ENCODE assay signal across 1 cellular context in genomic region chr21:45308211-45309068, GRCh38.
A peak's percentile ranks its signal among the peaks of the same experiment; 100 is the strongest.
TF ChIP-seq lines count a peak whose summit lies in the region.

No MANE protein-coding gene starts in this region.

TF ChIP-seq in HepG2, 621 proteins besides CTCF, POLR2A, EP300 and RAD21 (continued from another document and continues in another):
- TF ChIP-seq, protein P1, sequence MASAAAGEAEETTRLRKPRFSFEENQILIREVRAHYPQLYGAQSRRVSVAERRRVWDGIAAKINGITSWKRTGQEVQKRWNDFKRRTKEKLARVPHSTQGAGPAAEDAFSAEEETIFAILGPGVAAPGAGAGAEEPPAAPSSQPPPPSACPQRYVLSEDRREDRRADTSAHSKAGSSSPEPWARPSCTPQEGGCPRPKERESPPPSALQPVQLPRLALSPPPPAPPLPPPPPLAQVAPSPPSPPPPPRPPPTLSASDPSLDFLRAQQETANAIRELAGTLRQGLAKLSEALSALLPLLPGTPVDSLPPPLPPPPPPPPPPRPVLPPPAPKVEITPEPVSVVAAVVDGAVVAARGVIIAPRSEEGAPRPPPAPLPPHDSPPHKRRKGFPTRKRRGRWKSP (CRISPR knock-in tag; IDR thresholded peaks at IDR 0.05), result peak; percentile 55; the same call in 1 of the 2 replicates
- TF ChIP-seq, protein P2, sequence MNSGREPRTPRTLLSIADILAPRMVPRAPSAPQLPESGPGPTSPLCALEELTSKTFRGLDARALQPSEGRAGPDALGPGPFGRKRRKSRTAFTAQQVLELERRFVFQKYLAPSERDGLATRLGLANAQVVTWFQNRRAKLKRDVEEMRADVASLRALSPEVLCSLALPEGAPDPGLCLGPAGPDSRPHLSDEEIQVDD (CRISPR knock-in tag; IDR thresholded peaks at IDR 0.05; ENCODE audit: borderline replicate concordance), result no peak
- TF ChIP-seq ATF7 (IDR thresholded peaks at IDR 0.05) (no peak), ATF7 (CRISPR knock-in tag; IDR thresholded peaks at IDR 0.05) (peak; percentile 43; the same call in 1 of the 2 replicates), HOXA5 (CRISPR knock-in tag; IDR thresholded peaks at IDR 0.05) (peak; percentile 81), FUBP1 (CRISPR knock-in tag; IDR thresholded peaks at IDR 0.05; ENCODE audit: borderline replicate concordance) (no peak), ZNF879 (CRISPR knock-in tag; IDR thresholded peaks at IDR 0.05) (no peak), ZNF275 (CRISPR knock-in tag; IDR thresholded peaks at IDR 0.05; ENCODE audit: borderline replicate concordance) (peak; percentile 85; the same call in 1 of the 2 replicates), FIP1L1 (IDR thresholded peaks at IDR 0.05; ENCODE audit: borderline replicate concordance, insufficient read depth, low read depth, low read length) (no peak), ZNF564 (CRISPR knock-in tag; IDR thresholded peaks at IDR 0.05) (no peak), ZKSCAN1 (IDR thresholded peaks at IDR 0.05; ENCODE audit: low read length) (no peak), IRF2 (CRISPR knock-in tag; IDR thresholded peaks at IDR 0.05) (peak; percentile 75; the same call in 1 of the 2 replicates), KLF15 (CRISPR knock-in tag; IDR thresholded peaks at IDR 0.05; ENCODE audit: borderline replicate concordance) (peak; percentile 58; the same call in 1 of the 2 replicates), E2F2 (CRISPR knock-in tag; IDR thresholded peaks at IDR 0.05; ENCODE audit: borderline replicate concordance) (no peak), NFRKB (IDR thresholded peaks at IDR 0.05) (no peak), RAD51 (IDR thresholded peaks at IDR 0.05; ENCODE audit: borderline replicate concordance) (no peak), TMF1 (CRISPR knock-in tag; IDR thresholded peaks at IDR 0.05; ENCODE audit: low read depth) (no peak), ZNF180 (CRISPR knock-in tag; IDR thresholded peaks at IDR 0.05; ENCODE audit: borderline replicate concordance, low read depth) (no peak), DPF2 (CRISPR knock-in tag; IDR thresholded peaks at IDR 0.05; ENCODE audit: borderline replicate concordance, low read depth) (peak; percentile 86; the same call in 1 of the 2 replicates), ZNF570 (CRISPR knock-in tag; IDR thresholded peaks at IDR 0.05; ENCODE audit: borderline replicate concordance) (no peak), TGIF2 (CRISPR knock-in tag; IDR thresholded peaks at IDR 0.05) (0 out of 2 replicates have a peak, but pooled peaks have one; percentile 48), STAG1 (CRISPR knock-in tag; IDR thresholded peaks at IDR 0.05) (peak; percentile 60), ZNF670 (CRISPR knock-in tag; IDR thresholded peaks at IDR 0.05; ENCODE audit: borderline replicate concordance) (peak; percentile 57; the same call in 1 of the 2 replicates), ZFY (CRISPR knock-in tag; IDR thresholded peaks at IDR 0.05) (peak; percentile 83), PHF20 (CRISPR knock-in tag; IDR thresholded peaks at IDR 0.05) (0 out of 2 replicates have a peak, but pooled peaks have one; percentile 57), ZNF382 (CRISPR knock-in tag; IDR thresholded peaks at IDR 0.05; ENCODE audit: borderline replicate concordance) (no peak), MAFG (CRISPR knock-in tag; IDR thresholded peaks at IDR 0.05) (no peak), RARA (CRISPR knock-in tag; IDR thresholded peaks at IDR 0.05) (peak; percentile 84), TBP (CRISPR knock-in tag; IDR thresholded peaks at IDR 0.05) (no peak), PRPF4 (IDR thresholded peaks at IDR 0.05; ENCODE audit: low read depth, low read length, poor library complexity, severe bottlenecking) (no peak), ZNF143 (CRISPR knock-in tag; IDR thresholded peaks at IDR 0.05) (no peak), ZEB1 (IDR thresholded peaks at IDR 0.05; ENCODE audit: insufficient replicate concordance, low read depth) (peak; percentile 47), SPEN (CRISPR knock-in tag; IDR thresholded peaks at IDR 0.05; ENCODE audit: low read depth) (peak; percentile 71), SETDB1 (CRISPR knock-in tag; IDR thresholded peaks at IDR 0.05; ENCODE audit: borderline replicate concordance) (no peak), PHF8 (CRISPR knock-in tag; IDR thresholded peaks at IDR 0.05) (peak; percentile 68), ASH2L (IDR thresholded peaks at IDR 0.05; ENCODE audit: insufficient read length, low read depth, low read length) (peak; percentile 32), MED13 (CRISPR knock-in tag; IDR thresholded peaks at IDR 0.05) (no peak), ZNF691 (CRISPR knock-in tag; IDR thresholded peaks at IDR 0.05; ENCODE audit: borderline replicate concordance, low read depth) (peak; percentile 60), RBFOX2 (IDR thresholded peaks at IDR 0.05; ENCODE audit: low read depth, low read length) (peak; percentile 79), NFYB (CRISPR knock-in tag; IDR thresholded peaks at IDR 0.05) (no peak), DNMT3B (CRISPR knock-in tag; conservative IDR thresholded peaks at IDR 0.05) (no peak), ZNF766 (CRISPR knock-in tag; IDR thresholded peaks at IDR 0.05; ENCODE audit: borderline replicate concordance) (peak; percentile 55; the same call in 1 of the 2 replicates), SALL1 (CRISPR knock-in tag; IDR thresholded peaks at IDR 0.05) (peak; percentile 72), BRCA1 (CRISPR knock-in tag; IDR thresholded peaks at IDR 0.05) (no peak), ZNF432 (CRISPR knock-in tag; IDR thresholded peaks at IDR 0.05; ENCODE audit: borderline replicate concordance) (peak; percentile 60; the same call in 1 of the 2 replicates), SMAD1 (CRISPR knock-in tag; IDR thresholded peaks at IDR 0.05; ENCODE audit: borderline replicate concordance, low read depth) (peak; percentile 53; the same call in 1 of the 2 replicates)
- TF ChIP-seq, protein P3, sequence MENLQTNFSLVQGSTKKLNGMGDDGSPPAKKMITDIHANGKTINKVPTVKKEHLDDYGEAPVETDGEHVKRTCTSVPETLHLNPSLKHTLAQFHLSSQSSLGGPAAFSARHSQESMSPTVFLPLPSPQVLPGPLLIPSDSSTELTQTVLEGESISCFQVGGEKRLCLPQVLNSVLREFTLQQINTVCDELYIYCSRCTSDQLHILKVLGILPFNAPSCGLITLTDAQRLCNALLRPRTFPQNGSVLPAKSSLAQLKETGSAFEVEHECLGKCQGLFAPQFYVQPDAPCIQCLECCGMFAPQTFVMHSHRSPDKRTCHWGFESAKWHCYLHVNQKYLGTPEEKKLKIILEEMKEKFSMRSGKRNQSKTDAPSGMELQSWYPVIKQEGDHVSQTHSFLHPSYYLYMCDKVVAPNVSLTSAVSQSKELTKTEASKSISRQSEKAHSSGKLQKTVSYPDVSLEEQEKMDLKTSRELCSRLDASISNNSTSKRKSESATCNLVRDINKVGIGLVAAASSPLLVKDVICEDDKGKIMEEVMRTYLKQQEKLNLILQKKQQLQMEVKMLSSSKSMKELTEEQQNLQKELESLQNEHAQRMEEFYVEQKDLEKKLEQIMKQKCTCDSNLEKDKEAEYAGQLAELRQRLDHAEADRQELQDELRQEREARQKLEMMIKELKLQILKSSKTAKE (CRISPR knock-in tag; IDR thresholded peaks at IDR 0.05; ENCODE audit: borderline replicate concordance), result peak; percentile 78
- TF ChIP-seq, protein P4, sequence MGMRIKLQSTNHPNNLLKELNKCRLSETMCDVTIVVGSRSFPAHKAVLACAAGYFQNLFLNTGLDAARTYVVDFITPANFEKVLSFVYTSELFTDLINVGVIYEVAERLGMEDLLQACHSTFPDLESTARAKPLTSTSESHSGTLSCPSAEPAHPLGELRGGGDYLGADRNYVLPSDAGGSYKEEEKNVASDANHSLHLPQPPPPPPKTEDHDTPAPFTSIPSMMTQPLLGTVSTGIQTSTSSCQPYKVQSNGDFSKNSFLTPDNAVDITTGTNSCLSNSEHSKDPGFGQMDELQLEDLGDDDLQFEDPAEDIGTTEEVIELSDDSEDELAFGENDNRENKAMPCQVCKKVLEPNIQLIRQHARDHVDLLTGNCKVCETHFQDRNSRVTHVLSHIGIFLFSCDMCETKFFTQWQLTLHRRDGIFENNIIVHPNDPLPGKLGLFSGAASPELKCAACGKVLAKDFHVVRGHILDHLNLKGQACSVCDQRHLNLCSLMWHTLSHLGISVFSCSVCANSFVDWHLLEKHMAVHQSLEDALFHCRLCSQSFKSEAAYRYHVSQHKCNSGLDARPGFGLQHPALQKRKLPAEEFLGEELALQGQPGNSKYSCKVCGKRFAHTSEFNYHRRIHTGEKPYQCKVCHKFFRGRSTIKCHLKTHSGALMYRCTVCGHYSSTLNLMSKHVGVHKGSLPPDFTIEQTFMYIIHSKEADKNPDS (CRISPR knock-in tag; IDR thresholded peaks at IDR 0.05), result peak; percentile 74; the same call in 1 of the 2 replicates
- TF ChIP-seq, protein P5, sequence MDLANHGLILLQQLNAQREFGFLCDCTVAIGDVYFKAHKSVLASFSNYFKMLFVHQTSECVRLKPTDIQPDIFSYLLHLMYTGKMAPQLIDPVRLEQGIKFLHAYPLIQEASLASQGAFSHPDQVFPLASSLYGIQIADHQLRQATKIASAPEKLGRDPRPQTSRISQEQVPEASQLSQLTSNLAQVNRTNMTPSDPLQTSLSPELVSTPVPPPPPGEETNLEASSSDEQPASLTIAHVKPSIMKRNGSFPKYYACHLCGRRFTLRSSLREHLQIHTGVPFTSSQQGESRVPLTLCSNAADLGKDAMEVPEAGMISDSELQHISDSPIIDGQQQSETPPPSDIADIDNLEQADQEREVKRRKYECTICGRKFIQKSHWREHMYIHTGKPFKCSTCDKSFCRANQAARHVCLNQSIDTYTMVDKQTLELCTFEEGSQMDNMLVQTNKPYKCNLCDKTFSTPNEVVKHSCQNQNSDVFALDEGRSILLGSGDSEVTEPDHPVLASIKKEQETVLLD (CRISPR knock-in tag; IDR thresholded peaks at IDR 0.05; ENCODE audit: low read depth), result no peak
- TF ChIP-seq, protein P6, sequence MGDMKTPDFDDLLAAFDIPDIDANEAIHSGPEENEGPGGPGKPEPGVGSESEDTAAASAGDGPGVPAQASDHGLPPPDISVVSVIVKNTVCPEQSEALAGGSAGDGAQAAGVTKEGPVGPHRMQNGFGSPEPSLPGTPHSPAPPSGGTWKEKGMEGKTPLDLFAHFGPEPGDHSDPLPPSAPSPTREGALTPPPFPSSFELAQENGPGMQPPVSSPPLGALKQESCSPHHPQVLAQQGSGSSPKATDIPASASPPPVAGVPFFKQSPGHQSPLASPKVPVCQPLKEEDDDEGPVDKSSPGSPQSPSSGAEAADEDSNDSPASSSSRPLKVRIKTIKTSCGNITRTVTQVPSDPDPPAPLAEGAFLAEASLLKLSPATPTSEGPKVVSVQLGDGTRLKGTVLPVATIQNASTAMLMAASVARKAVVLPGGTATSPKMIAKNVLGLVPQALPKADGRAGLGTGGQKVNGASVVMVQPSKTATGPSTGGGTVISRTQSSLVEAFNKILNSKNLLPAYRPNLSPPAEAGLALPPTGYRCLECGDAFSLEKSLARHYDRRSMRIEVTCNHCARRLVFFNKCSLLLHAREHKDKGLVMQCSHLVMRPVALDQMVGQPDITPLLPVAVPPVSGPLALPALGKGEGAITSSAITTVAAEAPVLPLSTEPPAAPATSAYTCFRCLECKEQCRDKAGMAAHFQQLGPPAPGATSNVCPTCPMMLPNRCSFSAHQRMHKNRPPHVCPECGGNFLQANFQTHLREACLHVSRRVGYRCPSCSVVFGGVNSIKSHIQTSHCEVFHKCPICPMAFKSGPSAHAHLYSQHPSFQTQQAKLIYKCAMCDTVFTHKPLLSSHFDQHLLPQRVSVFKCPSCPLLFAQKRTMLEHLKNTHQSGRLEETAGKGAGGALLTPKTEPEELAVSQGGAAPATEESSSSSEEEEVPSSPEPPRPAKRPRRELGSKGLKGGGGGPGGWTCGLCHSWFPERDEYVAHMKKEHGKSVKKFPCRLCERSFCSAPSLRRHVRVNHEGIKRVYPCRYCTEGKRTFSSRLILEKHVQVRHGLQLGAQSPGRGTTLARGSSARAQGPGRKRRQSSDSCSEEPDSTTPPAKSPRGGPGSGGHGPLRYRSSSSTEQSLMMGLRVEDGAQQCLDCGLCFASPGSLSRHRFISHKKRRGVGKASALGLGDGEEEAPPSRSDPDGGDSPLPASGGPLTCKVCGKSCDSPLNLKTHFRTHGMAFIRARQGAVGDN (CRISPR knock-in tag; IDR thresholded peaks at IDR 0.05), result peak; percentile 97
